In the genomic region with DNA sequence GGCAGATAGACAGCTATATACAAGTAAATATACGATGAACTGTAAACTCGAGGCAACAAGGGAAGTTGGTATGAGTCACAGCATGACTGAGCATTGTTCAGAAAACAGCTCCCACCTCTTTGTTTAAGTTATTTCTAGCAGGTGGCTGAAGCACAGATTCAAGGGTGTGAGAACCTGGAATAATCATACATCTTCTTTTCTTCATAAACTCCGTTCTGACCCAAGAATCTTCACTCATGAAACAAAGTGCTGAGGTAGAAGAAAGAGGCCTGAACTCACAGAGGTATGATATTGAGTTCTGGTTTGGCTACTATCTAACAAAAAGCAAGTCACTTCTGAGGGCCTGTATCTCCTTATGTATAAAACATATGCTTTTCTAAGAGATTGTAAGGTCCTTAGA, we compare ENCODE assay signal across 13 cellular contexts.
A peak's percentile ranks its signal among the peaks of the same experiment; 100 is the strongest.
DNase-seq lines count a peak whose midpoint lies in the region; ATAC-seq and TF ChIP-seq lines count a peak whose summit lies in the region.
"Had no signal": no experiment of that assay in that cellular context is flagged by ENCODE, and none has a peak within 500 bp of the region (broad histone marks: within the 10 kb centered on the region; RNA-seq: fewer than 3 reads in every experiment).

No MANE protein-coding gene starts in this region.

- BruUV-seq in MCF 10A (replicated peaks; lab: Mats Ljungman, UMichigan), result no TSS peak

- no peaks in the 10 kb centered on the region for H3K27me3 Mint-ChIP-seq in MCF 10A (ENCODE audit: insufficient read depth, unreplicated experiment)
- H3K27me3 Mint-ChIP-seq: brain had no signal

- H3K9me3 ChIP-seq in breast epithelium, result no peaks in the 10 kb centered on the region
- H3K9me3 ChIP-seq: HAP-1 had no signal

- no peak for TF ChIP-seq POLR2A in breast epithelium (IDR thresholded peaks at IDR 0.05)

- no peak for TF ChIP-seq CTCF in MCF 10A (IDR thresholded peaks at IDR 0.05; ENCODE audit: unreplicated experiment)
- no peak for TF ChIP-seq CTCF in breast epithelium (IDR thresholded peaks at IDR 0.05)
- TF ChIP-seq CTCF in epithelial cell of esophagus (IDR thresholded peaks at IDR 0.05; ENCODE audit: insufficient read depth, low read depth, low read length, missing control alignments), result no peak

- no peaks in the 10 kb centered on the region for H3K36me3 ChIP-seq in breast epithelium
- H3K36me3 ChIP-seq: HAP-1 had no signal

- POLR2A ChIA-PET in MCF 10A (lab: Yijun Ruan, JAX), result interaction anchor here (0.6 to 1.6 kb wide), 5 partner anchors 9 to 348 kb away, joined by 3 to 6 read pairs (median 4); no protein-coding TSS in a partner anchor

- H3K4me3 ChIP-seq in breast epithelium (no peak overlapping the region), epithelial cell of esophagus (ENCODE audit: low read length) (no peak overlapping the region)
- H3K4me3 ChIP-seq: HAP-1 had no signal

- H3K4me1 ChIP-seq in breast epithelium, result no peaks in the 10 kb centered on the region
- H3K4me1 ChIP-seq: HAP-1 had no signal

- H3K27ac Mint-ChIP-seq in MCF 10A (ENCODE audit: low read depth, unreplicated experiment), result peak overlapping the region; percentile 67
- H3K27ac Mint-ChIP-seq: stimulated activated naive B cell treated with anti-CD40 and anti-IgM and Interleukin-4, amounts not matched to agents 10 μg/mL and 1 μg/mL and 100 μg/mL, for 72 hours had no signal

- H3K27me3 ChIP-seq in breast epithelium, result no peaks in the 10 kb centered on the region

- no peak overlapping the region for H3K4me3 Mint-ChIP-seq in MCF 10A (ENCODE audit: unreplicated experiment)
- H3K4me3 Mint-ChIP-seq: brain; stimulated activated naive B cell treated with anti-CD40 and anti-IgM and Interleukin-4, amounts not matched to agents 10 μg/mL and 1 μg/mL and 100 μg/mL, for 72 hours had no signal

- no peak for ATAC-seq in HG02852 (IDR thresholded peaks at IDR 0.05; ENCODE audit: unreplicated experiment)
- ATAC-seq in GM18498 (IDR thresholded peaks at IDR 0.05; ENCODE audit: unreplicated experiment), result no peak
- ATAC-seq: stimulated activated naive B cell treated with anti-CD40 and anti-IgM and Interleukin-4, amounts not matched to agents 10 μg/mL and 1 μg/mL and 100 μg/mL, for 72 hours had no signal

- H3K9me3 Mint-ChIP-seq in MCF 10A (ENCODE audit: unreplicated experiment), result no peaks in the 10 kb centered on the region

- CTCF ChIA-PET in MCF 10A (lab: Yijun Ruan, JAX), result interaction anchor here (0.6 kb wide), 1 partner anchor 18 kb away, joined by 3 read pairs; no protein-coding TSS in a partner anchor

- intact Hi-C loops in MCF 10A (cut with micrococcal nuclease), result no loop called here
- intact Hi-C loops in breast epithelium (cut with DNase I; ENCODE audit: low total_unique reads), result no loop called here

- DNase-seq in MCF 10A (ENCODE audit: unreplicated experiment) (peak; percentile 75), breast epithelium (ENCODE audit: low spot score in 2 of 2) (no peak), NCI-H226 (peak; percentile 62), epithelial cell of esophagus (ENCODE audit: low read depth) (peak; percentile 81), KG1 (lab: John Stamatoyannopoulos, UW) (no peak), dedifferentiated amniotic fluid mesenchymal stem cell (ENCODE audit: extremely low spot score) (no peak)
- DNase-seq: NCI-H1694; occipital lobe; stimulated activated naive B cell treated with anti-CD40 and anti-IgM and Interleukin-4, amounts not matched to agents 10 μg/mL and 1 μg/mL and 100 μg/mL, for 72 hours had no signal

- H3K36me3 Mint-ChIP-seq in MCF 10A (ENCODE audit: insufficient read depth, unreplicated experiment), result no peaks in the 10 kb centered on the region
- H3K36me3 Mint-ChIP-seq: brain; stimulated activated naive B cell treated with anti-CD40 and anti-IgM and Interleukin-4, amounts not matched to agents 10 μg/mL and 1 μg/mL and 100 μg/mL, for 72 hours had no signal

- peaks cover 17% of the 10 kb centered on the region for H3K4me1 Mint-ChIP-seq in MCF 10A (ENCODE audit: insufficient read depth, unreplicated experiment)
- H3K4me1 Mint-ChIP-seq: stimulated activated naive B cell treated with anti-CD40 and anti-IgM and Interleukin-4, amounts not matched to agents 10 μg/mL and 1 μg/mL and 100 μg/mL, for 72 hours had no signal

- no peak overlapping the region for H3K27ac ChIP-seq in breast epithelium

Comparison
In these comparisons a context has a peak if more than half of its experiments do, and no peak if none do; other contexts are left out.
1. DNase-seq: peak in MCF 10A (single experiment), NCI-H226 (single experiment) and epithelial cell of esophagus (single experiment); none in breast epithelium (0 of 2), KG1 (single experiment) and dedifferentiated amniotic fluid mesenchymal stem cell (single experiment).